26 cellular contexts compared by ENCODE assay signal in the genomic region with DNA sequence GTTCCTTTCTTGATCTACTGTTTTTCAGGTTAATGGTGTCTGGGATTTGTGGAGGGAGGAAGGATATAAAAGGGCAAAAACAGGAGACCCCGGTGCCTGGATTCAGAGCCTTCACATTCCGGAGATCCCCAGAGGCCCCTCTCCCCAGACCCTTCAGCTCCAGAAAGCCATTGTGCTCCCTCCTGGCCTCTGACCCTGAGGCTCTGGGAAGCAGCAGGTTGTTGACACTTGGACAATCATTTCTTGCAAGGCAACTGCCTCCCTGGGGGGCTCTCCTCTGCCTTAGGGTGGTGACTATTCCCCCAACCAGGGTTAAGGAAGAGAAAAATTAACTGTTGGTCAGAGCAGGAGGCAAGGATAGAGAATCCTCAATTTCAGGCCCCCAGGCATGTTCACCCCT.
DNase-seq lines count a peak whose midpoint lies in the region; ATAC-seq and TF ChIP-seq lines count a peak whose summit lies in the region.
"Had no signal": no experiment of that assay in that cellular context is flagged by ENCODE, and none has a peak within 500 bp of the region (broad histone marks: within the 10 kb centered on the region; RNA-seq: fewer than 3 reads in every experiment).

No MANE protein-coding gene starts in this region.

- peak overlapping the region; percentile 56 for H3K27ac Mint-ChIP-seq in activated naive CD8-positive, alpha-beta T cell treated with anti-CD3 and anti-CD28 coated beads, Interleukin-2, amount 10 ng/mL, durations not matched to agents 7 days and 5 days
- no peak overlapping the region for H3K27ac Mint-ChIP-seq in activated naive CD8-positive, alpha-beta T cell treated with anti-CD3 and anti-CD28 coated beads, Interleukin-2, amount 50 U/mL, for 24 hours
- peak overlapping the region; percentile 73 for H3K27ac Mint-ChIP-seq in neural crest cell (ENCODE audit: unreplicated experiment)
- H3K27ac Mint-ChIP-seq: HFFc6; memory B cell; stimulated activated naive CD8-positive, alpha-beta T cell treated with anti-CD3 and anti-CD28 coated beads, Interleukin-15, Interleukin-2, amounts not matched to agents 100 ng/mL and 50 ng/mL, for 24 hours; WTC11 had no signal

- intact Hi-C loops in upper lobe of right lung (cut with DNase I) = loop anchor here (10.0 kb wide), 1 partner anchor 45 kb away; no protein-coding TSS in a partner anchor

- H3K27me3 Mint-ChIP-seq in activated naive CD8-positive, alpha-beta T cell treated with anti-CD3 and anti-CD28 coated beads, Interleukin-2, amount 10 ng/mL, durations not matched to agents 7 days and 5 days = no peaks in the 10 kb centered on the region
- H3K27me3 Mint-ChIP-seq in activated naive CD8-positive, alpha-beta T cell treated with anti-CD3 and anti-CD28 coated beads, Interleukin-2, amount 50 U/mL, for 24 hours = no peaks in the 10 kb centered on the region
- H3K27me3 Mint-ChIP-seq in neural crest cell (ENCODE audit: low read depth) = no peaks in the 10 kb centered on the region
- H3K27me3 Mint-ChIP-seq: memory B cell; stimulated activated naive CD8-positive, alpha-beta T cell treated with anti-CD3 and anti-CD28 coated beads, Interleukin-15, Interleukin-2, amounts not matched to agents 100 ng/mL and 50 ng/mL, for 24 hours had no signal

- TF ChIP-seq CTCF in neural crest cell (conservative IDR thresholded peaks at IDR 0.05) = no peak
- TF ChIP-seq CTCF in upper lobe of right lung (IDR thresholded peaks at IDR 0.05) = no peak

- H3K27me3 ChIP-seq in ectodermal cell (ENCODE audit: control insufficient read depth, insufficient read depth, low read length, poor library complexity, severe bottlenecking) = no peaks in the 10 kb centered on the region
- H3K27me3 ChIP-seq in upper lobe of right lung = no peaks in the 10 kb centered on the region
- H3K27me3 ChIP-seq: transverse colon had no signal

- no peak for DNase-seq in activated naive CD8-positive, alpha-beta T cell treated with anti-CD3 and anti-CD28 coated beads, Interleukin-2, amount 10 ng/mL, durations not matched to agents 7 days and 5 days
- DNase-seq in activated naive CD8-positive, alpha-beta T cell treated with anti-CD3 and anti-CD28 coated beads, Interleukin-2, amount 50 U/mL, for 24 hours = no peak
- DNase-seq in neural crest cell (ENCODE audit: low read depth, low spot score) (peak; percentile 30), upper lobe of right lung (no peak), hippocampal formation (lab: John Stamatoyannopoulos, UW) (no peak), mesenteric fat pad (ENCODE audit: low spot score) (no peak)
- DNase-seq: activated CD4-positive, alpha-beta T cell treated with anti-CD3 and anti-CD28 coated beads, Interleukin-2, amount 50 U/mL, for 4 hours; activated naive CD4-positive, alpha-beta T cell treated with Interleukin-2 at 50 U/mL for 16 hours; amygdala; cortex of kidney; HFFc6; KBM-7; NCI-H1436; NCI-H2107; NCI-H446; NCI-H82; right cardiac atrium; T-helper 9 cell; transverse colon had no signal

- no peaks in the 10 kb centered on the region for H3K36me3 ChIP-seq in ectodermal cell (ENCODE audit: control insufficient read depth, insufficient read depth, low read length)
- peaks cover 80% of the 10 kb centered on the region for H3K36me3 ChIP-seq in upper lobe of right lung

- ATAC-seq in activated naive CD8-positive, alpha-beta T cell treated with anti-CD3 and anti-CD28 coated beads, Interleukin-2, amount 10 ng/mL, durations not matched to agents 7 days and 5 days (ENCODE audit: low read depth) = no peak
- ATAC-seq in activated naive CD8-positive, alpha-beta T cell treated with anti-CD3 and anti-CD28 coated beads, Interleukin-2, amount 50 U/mL, for 24 hours = no peak
- no peak for ATAC-seq in upper lobe of right lung
- ATAC-seq in HG03025 (IDR thresholded peaks at IDR 0.05; ENCODE audit: low FRiP score, unreplicated experiment) = no peak
- ATAC-seq: A549, right cardiac atrium, Right ventricle myocardium inferior, WTC11 had no signal

- peaks cover 61% of the 10 kb centered on the region for H3K4me1 ChIP-seq in ectodermal cell (ENCODE audit: control insufficient read depth, insufficient read depth, low read length)
- peaks cover 18% of the 10 kb centered on the region for H3K4me1 ChIP-seq in upper lobe of right lung
- H3K4me1 ChIP-seq: A549 had no signal

- H3K36me3 Mint-ChIP-seq in activated naive CD8-positive, alpha-beta T cell treated with anti-CD3 and anti-CD28 coated beads, Interleukin-2, amount 10 ng/mL, durations not matched to agents 7 days and 5 days = peaks cover 14% of the 10 kb centered on the region
- H3K36me3 Mint-ChIP-seq in activated naive CD8-positive, alpha-beta T cell treated with anti-CD3 and anti-CD28 coated beads, Interleukin-2, amount 50 U/mL, for 24 hours (ENCODE audit: low read depth) = no peaks in the 10 kb centered on the region
- H3K36me3 Mint-ChIP-seq in neural crest cell (ENCODE audit: low read depth) = no peaks in the 10 kb centered on the region
- H3K36me3 Mint-ChIP-seq: memory B cell, WTC11 had no signal

- peaks cover 43% of the 10 kb centered on the region for H3K4me1 Mint-ChIP-seq in activated naive CD8-positive, alpha-beta T cell treated with anti-CD3 and anti-CD28 coated beads, Interleukin-2, amount 10 ng/mL, durations not matched to agents 7 days and 5 days
- H3K4me1 Mint-ChIP-seq in activated naive CD8-positive, alpha-beta T cell treated with anti-CD3 and anti-CD28 coated beads, Interleukin-2, amount 50 U/mL, for 24 hours = peaks cover 23% of the 10 kb centered on the region
- H3K4me1 Mint-ChIP-seq in neural crest cell = peaks cover 89% of the 10 kb centered on the region

- 4 to 7% methylated on average over 2 of the region's 2 CpGs for WGBS in ectodermal cell, 2 experiments

- H3K9me3 ChIP-seq in ectodermal cell (ENCODE audit: control insufficient read depth, low read length) (no peaks in the 10 kb centered on the region), upper lobe of right lung (no peaks in the 10 kb centered on the region)
- H3K9me3 ChIP-seq: A549, transverse colon had no signal

- H3K4me3 ChIP-seq in ectodermal cell (ENCODE audit: insufficient read depth, low read depth, low read length) (peak overlapping the region; percentile 2), upper lobe of right lung (no peak overlapping the region)
- H3K4me3 ChIP-seq: A549, transverse colon had no signal

- POLR2A ChIA-PET in activated naive CD8-positive, alpha-beta T cell treated with anti-CD3 and anti-CD28 coated beads, Interleukin-2, amount 10 ng/mL, durations not matched to agents 7 days and 5 days (lab: Charles Lee) = interaction anchor here (2.5 kb wide), 1 partner anchor 26 kb away, joined by 13 read pairs; no protein-coding TSS in a partner anchor

- no peak overlapping the region for H3K4me3 Mint-ChIP-seq in activated naive CD8-positive, alpha-beta T cell treated with anti-CD3 and anti-CD28 coated beads, Interleukin-2, amount 10 ng/mL, durations not matched to agents 7 days and 5 days
- H3K4me3 Mint-ChIP-seq in activated naive CD8-positive, alpha-beta T cell treated with anti-CD3 and anti-CD28 coated beads, Interleukin-2, amount 50 U/mL, for 24 hours = no peak overlapping the region
- H3K4me3 Mint-ChIP-seq in neural crest cell = peak overlapping the region; percentile 73
- H3K4me3 Mint-ChIP-seq: HFFc6; memory B cell; stimulated activated naive CD8-positive, alpha-beta T cell treated with anti-CD3 and anti-CD28 coated beads, Interleukin-15, Interleukin-2, amounts not matched to agents 100 ng/mL and 50 ng/mL, for 24 hours; WTC11 had no signal

- no peaks in the 10 kb centered on the region for H3K9me3 Mint-ChIP-seq in activated naive CD8-positive, alpha-beta T cell treated with anti-CD3 and anti-CD28 coated beads, Interleukin-2, amount 10 ng/mL, durations not matched to agents 7 days and 5 days
- H3K9me3 Mint-ChIP-seq in activated naive CD8-positive, alpha-beta T cell treated with anti-CD3 and anti-CD28 coated beads, Interleukin-2, amount 50 U/mL, for 24 hours = no peaks in the 10 kb centered on the region
- H3K9me3 Mint-ChIP-seq in neural crest cell = no peaks in the 10 kb centered on the region
- H3K9me3 Mint-ChIP-seq: HFFc6; memory B cell; stimulated activated naive CD8-positive, alpha-beta T cell treated with anti-CD3 and anti-CD28 coated beads, Interleukin-15, Interleukin-2, amounts not matched to agents 100 ng/mL and 50 ng/mL, for 24 hours; WTC11 had no signal

- H3K27ac ChIP-seq in ectodermal cell (ENCODE audit: insufficient read depth, low read depth, low read length, poor library complexity, severe bottlenecking) (peak overlapping the region; percentile 96), upper lobe of right lung (peak overlapping the region; percentile 24)
- H3K27ac ChIP-seq: A549 had no signal
